ENCODE assay signal across 8 cellular contexts in genomic region chr18:55478301-55478660, GRCh38.
DNase-seq lines count a peak whose midpoint lies in the region; ATAC-seq and TF ChIP-seq lines count a peak whose summit lies in the region.

No MANE protein-coding gene starts in this region.

- no peaks in the 10 kb centered on the region for H3K27me3 ChIP-seq in CD4-positive, alpha-beta memory T cell (ENCODE audit: insufficient read depth, low read length)
- H3K27me3 ChIP-seq in SJSA1 (replicated peaks) (no peaks in the 10 kb centered on the region), gastrocnemius medialis (no peaks in the 10 kb centered on the region)

- H3K4me1 Mint-ChIP-seq in CD4-positive, alpha-beta memory T cell, result peaks cover 12 to 20% (median 16%) of the 10 kb centered on the region in 4 donors

- H3K4me3 ChIP-seq in CD4-positive, alpha-beta memory T cell (ENCODE audit: low read length in 2 of 2), result no peak overlapping the region
- H3K4me3 ChIP-seq in SJSA1, result peak overlapping the region; percentile 41
- H3K4me3 ChIP-seq in fibroblast of villous mesenchyme (ENCODE audit: low read depth, low read length), result peak overlapping the region; percentile 62
- peak overlapping the region; percentile 53 to 72 (median 58) for H3K4me3 ChIP-seq in gastrocnemius medialis

- H3K27ac ChIP-seq in CD4-positive, alpha-beta memory T cell (ENCODE audit: low read depth, low read length), result no peak overlapping the region
- H3K27ac ChIP-seq in SJSA1, result peak overlapping the region; percentile 67
- H3K27ac ChIP-seq in gastrocnemius medialis, result peak overlapping the region; percentile 75 to 82 (median 78)

- no peaks in the 10 kb centered on the region for H3K36me3 ChIP-seq in CD4-positive, alpha-beta memory T cell (ENCODE audit: insufficient read depth, low read length)
- H3K36me3 ChIP-seq in SJSA1 (no peaks in the 10 kb centered on the region), gastrocnemius medialis (no peaks in the 10 kb centered on the region)

- TF ChIP-seq POLR2A in gastrocnemius medialis (IDR thresholded peaks at IDR 0.05), result no peak

- in situ Hi-C loops in gastrocnemius medialis (cut with MboI; ENCODE audit: low sequenced_read_pairs in 4 of 4), result no loop called here

- intact Hi-C loops in CD4-positive, alpha-beta memory T cell (cut with micrococcal nuclease), result no loop called here
- intact Hi-C loops in gastrocnemius medialis (cut with DNase I; ENCODE audit: low total_unique reads), result loop anchor here (2.0 to 5.0 kb wide), 2 partner anchors 57 to 109 kb away; partner anchors contain the start of gene TCF4

- H3K27me3 Mint-ChIP-seq in CD4-positive, alpha-beta memory T cell, result no peaks in the 10 kb centered on the region

- H3K4me3 Mint-ChIP-seq in CD4-positive, alpha-beta memory T cell, result peak overlapping the region in 7 of 8 donors; percentile 37 to 96 (median 64)

- no peak for DNase-seq in CD4-positive, alpha-beta memory T cell
- DNase-seq in SJSA1 (ENCODE audit: low read depth in 1 of 2, low spot score in 2 of 2), result peak in 1 of 2 experiments; percentile 57
- peak; percentile 34 for DNase-seq in fibroblast of villous mesenchyme (ENCODE audit: low read depth)
- DNase-seq in gastrocnemius medialis, result no peak
- no peak for DNase-seq in NCI-H2171 treated with DMSO at 0.1 percent for 48 hours (lab: John Stamatoyannopoulos, UW)
- DNase-seq in NCI-H446 (lab: John Stamatoyannopoulos, UW), result no peak
- no peak for DNase-seq in DMS79 treated with DMSO at 0.1 percent for 48 hours (lab: John Stamatoyannopoulos, UW)

- ATAC-seq in gastrocnemius medialis (no peak), GM18858 (IDR thresholded peaks at IDR 0.05; ENCODE audit: unreplicated experiment) (no peak)

- H3K36me3 Mint-ChIP-seq in CD4-positive, alpha-beta memory T cell, result peaks cover 0 to 1% of the 10 kb centered on the region in 2 donors

- peak overlapping the region in 3 of 7 donors; percentile 61 to 72 (median 62) for H3K27ac Mint-ChIP-seq in CD4-positive, alpha-beta memory T cell

- TF ChIP-seq CTCF in fibroblast of villous mesenchyme (IDR thresholded peaks at IDR 0.05; ENCODE audit: insufficient read depth, low read depth, low read length) (no peak), gastrocnemius medialis (IDR thresholded peaks at IDR 0.05 in 4 of 5, conservative IDR thresholded peaks at IDR 0.05 in 1 of 5) (no peak)

- H3K4me1 ChIP-seq in CD4-positive, alpha-beta memory T cell (ENCODE audit: insufficient read depth, low read length), result peaks cover 18% of the 10 kb centered on the region
- H3K4me1 ChIP-seq in SJSA1 (replicated peaks), result peaks cover 36% of the 10 kb centered on the region
- H3K4me1 ChIP-seq in gastrocnemius medialis, result peaks cover 9 to 37% of the 10 kb centered on the region in 2 donors

- no peaks in the 10 kb centered on the region for H3K9me3 Mint-ChIP-seq in CD4-positive, alpha-beta memory T cell

- H3K9me3 ChIP-seq in CD4-positive, alpha-beta memory T cell (ENCODE audit: control insufficient read depth in 1 of 2, low read length in 2 of 2), result no peaks in the 10 kb centered on the region
- H3K9me3 ChIP-seq in SJSA1 (replicated peaks), result no peaks in the 10 kb centered on the region
- H3K9me3 ChIP-seq in gastrocnemius medialis, result no peaks in the 10 kb centered on the region

- CTCF ChIA-PET in CD4-positive, alpha-beta memory T cell (lab: Charles Lee; ENCODE audit: partially characterized antibody), result no interaction called here

- POLR2A ChIA-PET in CD4-positive, alpha-beta memory T cell (lab: Charles Lee; ENCODE audit: partially characterized antibody), result no interaction called here

Comparison
In these comparisons a context has a peak if more than half of its experiments do, and no peak if none do; other contexts are left out.
1. H3K4me3 ChIP-seq: peak in SJSA1 (single experiment), fibroblast of villous mesenchyme (single experiment) and gastrocnemius medialis (4 of 4); none in CD4-positive, alpha-beta memory T cell (0 of 2).